In genomic region chr10:84525120-84525806, GRCh38 we compare ENCODE assay signal across 2 cellular contexts.
TF ChIP-seq lines count a peak whose summit lies in the region.

No MANE protein-coding gene starts in this region.

TF ChIP-seq in HepG2, 621 proteins besides CTCF, POLR2A, EP300 and RAD21 (continues in another document):
- TF ChIP-seq, protein P1, sequence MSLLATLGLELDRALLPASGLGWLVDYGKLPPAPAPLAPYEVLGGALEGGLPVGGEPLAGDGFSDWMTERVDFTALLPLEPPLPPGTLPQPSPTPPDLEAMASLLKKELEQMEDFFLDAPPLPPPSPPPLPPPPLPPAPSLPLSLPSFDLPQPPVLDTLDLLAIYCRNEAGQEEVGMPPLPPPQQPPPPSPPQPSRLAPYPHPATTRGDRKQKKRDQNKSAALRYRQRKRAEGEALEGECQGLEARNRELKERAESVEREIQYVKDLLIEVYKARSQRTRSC (CRISPR knock-in tag; IDR thresholded peaks at IDR 0.05; ENCODE audit: low read depth): no peak
- TF ChIP-seq ZBTB38 (CRISPR knock-in tag; IDR thresholded peaks at IDR 0.05) (peak; percentile 28; the same call in 1 of the 2 replicates), HOXA3 (CRISPR knock-in tag; IDR thresholded peaks at IDR 0.05) (0 out of 2 replicates have a peak, but pooled peaks have one; percentile 14), GATAD2A (CRISPR knock-in tag; IDR thresholded peaks at IDR 0.05) (peak; percentile 72), HDAC2 (CRISPR knock-in tag; IDR thresholded peaks at IDR 0.05) (0 out of 2 replicates have a peak, but pooled peaks have one; percentile 14), ZBTB7B (CRISPR knock-in tag; IDR thresholded peaks at IDR 0.05) (0 out of 2 replicates have a peak, but pooled peaks have one; percentile 35), RFX3 (CRISPR knock-in tag; IDR thresholded peaks at IDR 0.05) (no peak), MED8 (CRISPR knock-in tag; IDR thresholded peaks at IDR 0.05; ENCODE audit: insufficient replicate concordance) (no peak), EED (CRISPR knock-in tag; IDR thresholded peaks at IDR 0.05) (no peak), HNRNPLL (IDR thresholded peaks at IDR 0.05; ENCODE audit: low read depth, low read length, poor library complexity, severe bottlenecking) (no peak), AHR (CRISPR knock-in tag; IDR thresholded peaks at IDR 0.05) (no peak), MAX (IDR thresholded peaks at IDR 0.05) (peak; percentile 58), MED1 (CRISPR knock-in tag; IDR thresholded peaks at IDR 0.05) (0 out of 2 replicates have a peak, but pooled peaks have one; percentile 14), ZMYM4 (CRISPR knock-in tag; IDR thresholded peaks at IDR 0.05) (peak; percentile 50; the same call in 1 of the 2 replicates), DMAP1 (CRISPR knock-in tag; IDR thresholded peaks at IDR 0.05) (peak; percentile 34; the same call in 1 of the 2 replicates), NCOA1 (CRISPR knock-in tag; IDR thresholded peaks at IDR 0.05) (no peak), TP53 (CRISPR knock-in tag; conservative IDR thresholded peaks at IDR 0.05) (peak; percentile 100), ZNF280D (CRISPR knock-in tag; IDR thresholded peaks at IDR 0.05) (0 out of 2 replicates have a peak, but pooled peaks have one; percentile 3), ZNF331 (CRISPR knock-in tag; IDR thresholded peaks at IDR 0.05) (peak; percentile 48; the same call in 1 of the 2 replicates), ZSCAN20 (CRISPR knock-in tag; IDR thresholded peaks at IDR 0.05; ENCODE audit: borderline replicate concordance) (no peak)
- TF ChIP-seq, protein P2, sequence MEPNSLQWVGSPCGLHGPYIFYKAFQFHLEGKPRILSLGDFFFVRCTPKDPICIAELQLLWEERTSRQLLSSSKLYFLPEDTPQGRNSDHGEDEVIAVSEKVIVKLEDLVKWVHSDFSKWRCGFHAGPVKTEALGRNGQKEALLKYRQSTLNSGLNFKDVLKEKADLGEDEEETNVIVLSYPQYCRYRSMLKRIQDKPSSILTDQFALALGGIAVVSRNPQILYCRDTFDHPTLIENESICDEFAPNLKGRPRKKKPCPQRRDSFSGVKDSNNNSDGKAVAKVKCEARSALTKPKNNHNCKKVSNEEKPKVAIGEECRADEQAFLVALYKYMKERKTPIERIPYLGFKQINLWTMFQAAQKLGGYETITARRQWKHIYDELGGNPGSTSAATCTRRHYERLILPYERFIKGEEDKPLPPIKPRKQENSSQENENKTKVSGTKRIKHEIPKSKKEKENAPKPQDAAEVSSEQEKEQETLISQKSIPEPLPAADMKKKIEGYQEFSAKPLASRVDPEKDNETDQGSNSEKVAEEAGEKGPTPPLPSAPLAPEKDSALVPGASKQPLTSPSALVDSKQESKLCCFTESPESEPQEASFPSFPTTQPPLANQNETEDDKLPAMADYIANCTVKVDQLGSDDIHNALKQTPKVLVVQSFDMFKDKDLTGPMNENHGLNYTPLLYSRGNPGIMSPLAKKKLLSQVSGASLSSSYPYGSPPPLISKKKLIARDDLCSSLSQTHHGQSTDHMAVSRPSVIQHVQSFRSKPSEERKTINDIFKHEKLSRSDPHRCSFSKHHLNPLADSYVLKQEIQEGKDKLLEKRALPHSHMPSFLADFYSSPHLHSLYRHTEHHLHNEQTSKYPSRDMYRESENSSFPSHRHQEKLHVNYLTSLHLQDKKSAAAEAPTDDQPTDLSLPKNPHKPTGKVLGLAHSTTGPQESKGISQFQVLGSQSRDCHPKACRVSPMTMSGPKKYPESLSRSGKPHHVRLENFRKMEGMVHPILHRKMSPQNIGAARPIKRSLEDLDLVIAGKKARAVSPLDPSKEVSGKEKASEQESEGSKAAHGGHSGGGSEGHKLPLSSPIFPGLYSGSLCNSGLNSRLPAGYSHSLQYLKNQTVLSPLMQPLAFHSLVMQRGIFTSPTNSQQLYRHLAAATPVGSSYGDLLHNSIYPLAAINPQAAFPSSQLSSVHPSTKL (CRISPR knock-in tag; IDR thresholded peaks at IDR 0.05): 0 out of 2 replicates have a peak, but pooled peaks have one; percentile 27
- TF ChIP-seq, protein P3, sequence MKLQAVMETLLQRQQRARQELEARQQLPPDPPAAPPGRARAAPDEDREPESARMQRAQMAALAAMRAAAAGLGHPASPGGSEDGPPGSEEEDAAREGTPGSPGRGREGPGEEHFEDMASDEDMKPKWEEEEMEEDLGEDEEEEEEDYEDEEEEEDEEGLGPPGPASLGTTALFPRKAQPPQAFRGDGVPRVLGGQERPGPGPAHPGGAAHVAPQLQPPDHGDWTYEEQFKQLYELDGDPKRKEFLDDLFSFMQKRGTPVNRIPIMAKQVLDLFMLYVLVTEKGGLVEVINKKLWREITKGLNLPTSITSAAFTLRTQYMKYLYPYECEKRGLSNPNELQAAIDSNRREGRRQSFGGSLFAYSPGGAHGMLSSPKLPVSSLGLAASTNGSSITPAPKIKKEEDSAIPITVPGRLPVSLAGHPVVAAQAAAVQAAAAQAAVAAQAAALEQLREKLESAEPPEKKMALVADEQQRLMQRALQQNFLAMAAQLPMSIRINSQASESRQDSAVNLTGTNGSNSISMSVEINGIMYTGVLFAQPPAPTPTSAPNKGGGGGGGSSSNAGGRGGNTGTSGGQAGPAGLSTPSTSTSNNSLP (IDR thresholded peaks at IDR 0.05; ENCODE audit: low read depth, low read length): no peak

TF ChIP-seq in K562, 482 proteins besides CTCF, POLR2A, EP300 and RAD21 (continues in another document):
- TF ChIP-seq ADNP (tag; IDR thresholded peaks at IDR 0.05) (0 out of 2 replicates have a peak, but pooled peaks have one; percentile 40), ZNF639 (CRISPR knock-in tag; conservative IDR thresholded peaks at IDR 0.05 in 1 of 2, IDR thresholded peaks at IDR 0.05 in 1 of 2) (peak in 1 of 2 experiments; percentile 82; a peak in 2 of 4 replicates), ZNF324 (CRISPR knock-in tag; IDR thresholded peaks at IDR 0.05) (peak; percentile 85), ESRRB (CRISPR knock-in tag; IDR thresholded peaks at IDR 0.05; ENCODE audit: borderline replicate concordance) (no peak), NFYB (IDR thresholded peaks at IDR 0.05; ENCODE audit: extremely low read depth, insufficient read length) (no peak), MAFG (tag; conservative IDR thresholded peaks at IDR 0.05) (0 out of 2 replicates have a peak, but pooled peaks have one; percentile 36), ZNF76 (CRISPR knock-in tag; IDR thresholded peaks at IDR 0.05; ENCODE audit: borderline replicate concordance) (peak; percentile 88), CEBPG (CRISPR knock-in tag; IDR thresholded peaks at IDR 0.05) (no peak), CEBPG (tag; conservative IDR thresholded peaks at IDR 0.05 in 1 of 2, IDR thresholded peaks at IDR 0.05 in 1 of 2) (no peak), SIX5 (IDR thresholded peaks at IDR 0.05; ENCODE audit: borderline replicate concordance in 1 of 2, insufficient read depth in 1 of 2, low read depth in 1 of 2, low read length in 2 of 2) (no peak), ZFP1 (CRISPR knock-in tag; IDR thresholded peaks at IDR 0.05) (peak; percentile 88), ETV1 (tag; conservative IDR thresholded peaks at IDR 0.05; ENCODE audit: low read depth) (peak; percentile 17), NR2F6 (CRISPR knock-in tag; IDR thresholded peaks at IDR 0.05) (peak; percentile 95), CBFA2T3 (IDR thresholded peaks at IDR 0.05) (peak; percentile 96), ZNF766 (CRISPR knock-in tag; conservative IDR thresholded peaks at IDR 0.05) (peak; percentile 93), HDAC8 (tag; IDR thresholded peaks at IDR 0.05) (peak; percentile 82), ZNF197 (CRISPR knock-in tag; IDR thresholded peaks at IDR 0.05; ENCODE audit: low read depth) (no peak; the same call in 1 of the 2 replicates), ZNF140 (CRISPR knock-in tag; IDR thresholded peaks at IDR 0.05) (peak; percentile 92), ILK (tag; IDR thresholded peaks at IDR 0.05; ENCODE audit: borderline replicate concordance, low read depth) (0 out of 2 replicates have a peak, but pooled peaks have one; percentile 18), HEY1 (CRISPR knock-in tag; IDR thresholded peaks at IDR 0.05; ENCODE audit: borderline replicate concordance) (0 out of 2 replicates have a peak, but pooled peaks have one; percentile 51)
- TF ChIP-seq, protein P4, sequence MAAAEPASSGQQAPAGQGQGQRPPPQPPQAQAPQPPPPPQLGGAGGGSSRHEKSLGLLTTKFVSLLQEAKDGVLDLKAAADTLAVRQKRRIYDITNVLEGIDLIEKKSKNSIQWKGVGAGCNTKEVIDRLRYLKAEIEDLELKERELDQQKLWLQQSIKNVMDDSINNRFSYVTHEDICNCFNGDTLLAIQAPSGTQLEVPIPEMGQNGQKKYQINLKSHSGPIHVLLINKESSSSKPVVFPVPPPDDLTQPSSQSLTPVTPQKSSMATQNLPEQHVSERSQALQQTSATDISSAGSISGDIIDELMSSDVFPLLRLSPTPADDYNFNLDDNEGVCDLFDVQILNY (CRISPR knock-in tag; IDR thresholded peaks at IDR 0.05): no peak
- TF ChIP-seq, protein P5, sequence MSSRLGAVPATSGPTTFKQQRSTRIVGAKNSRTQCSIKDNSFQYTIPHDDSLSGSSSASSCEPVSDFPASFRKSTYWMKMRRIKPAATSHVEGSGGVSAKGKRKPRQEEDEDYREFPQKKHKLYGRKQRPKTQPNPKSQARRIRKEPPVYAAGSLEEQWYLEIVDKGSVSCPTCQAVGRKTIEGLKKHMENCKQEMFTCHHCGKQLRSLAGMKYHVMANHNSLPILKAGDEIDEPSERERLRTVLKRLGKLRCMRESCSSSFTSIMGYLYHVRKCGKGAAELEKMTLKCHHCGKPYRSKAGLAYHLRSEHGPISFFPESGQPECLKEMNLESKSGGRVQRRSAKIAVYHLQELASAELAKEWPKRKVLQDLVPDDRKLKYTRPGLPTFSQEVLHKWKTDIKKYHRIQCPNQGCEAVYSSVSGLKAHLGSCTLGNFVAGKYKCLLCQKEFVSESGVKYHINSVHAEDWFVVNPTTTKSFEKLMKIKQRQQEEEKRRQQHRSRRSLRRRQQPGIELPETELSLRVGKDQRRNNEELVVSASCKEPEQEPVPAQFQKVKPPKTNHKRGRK (tag; IDR thresholded peaks at IDR 0.05): no peak
- TF ChIP-seq, protein P6, sequence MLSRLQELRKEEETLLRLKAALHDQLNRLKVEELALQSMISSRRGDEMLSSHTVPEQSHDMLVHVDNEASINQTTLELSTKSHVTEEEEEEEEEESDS (CRISPR knock-in tag; IDR thresholded peaks at IDR 0.05): no peak
- TF ChIP-seq, protein P7, sequence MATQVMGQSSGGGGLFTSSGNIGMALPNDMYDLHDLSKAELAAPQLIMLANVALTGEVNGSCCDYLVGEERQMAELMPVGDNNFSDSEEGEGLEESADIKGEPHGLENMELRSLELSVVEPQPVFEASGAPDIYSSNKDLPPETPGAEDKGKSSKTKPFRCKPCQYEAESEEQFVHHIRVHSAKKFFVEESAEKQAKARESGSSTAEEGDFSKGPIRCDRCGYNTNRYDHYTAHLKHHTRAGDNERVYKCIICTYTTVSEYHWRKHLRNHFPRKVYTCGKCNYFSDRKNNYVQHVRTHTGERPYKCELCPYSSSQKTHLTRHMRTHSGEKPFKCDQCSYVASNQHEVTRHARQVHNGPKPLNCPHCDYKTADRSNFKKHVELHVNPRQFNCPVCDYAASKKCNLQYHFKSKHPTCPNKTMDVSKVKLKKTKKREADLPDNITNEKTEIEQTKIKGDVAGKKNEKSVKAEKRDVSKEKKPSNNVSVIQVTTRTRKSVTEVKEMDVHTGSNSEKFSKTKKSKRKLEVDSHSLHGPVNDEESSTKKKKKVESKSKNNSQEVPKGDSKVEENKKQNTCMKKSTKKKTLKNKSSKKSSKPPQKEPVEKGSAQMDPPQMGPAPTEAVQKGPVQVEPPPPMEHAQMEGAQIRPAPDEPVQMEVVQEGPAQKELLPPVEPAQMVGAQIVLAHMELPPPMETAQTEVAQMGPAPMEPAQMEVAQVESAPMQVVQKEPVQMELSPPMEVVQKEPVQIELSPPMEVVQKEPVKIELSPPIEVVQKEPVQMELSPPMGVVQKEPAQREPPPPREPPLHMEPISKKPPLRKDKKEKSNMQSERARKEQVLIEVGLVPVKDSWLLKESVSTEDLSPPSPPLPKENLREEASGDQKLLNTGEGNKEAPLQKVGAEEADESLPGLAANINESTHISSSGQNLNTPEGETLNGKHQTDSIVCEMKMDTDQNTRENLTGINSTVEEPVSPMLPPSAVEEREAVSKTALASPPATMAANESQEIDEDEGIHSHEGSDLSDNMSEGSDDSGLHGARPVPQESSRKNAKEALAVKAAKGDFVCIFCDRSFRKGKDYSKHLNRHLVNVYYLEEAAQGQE (CRISPR knock-in tag; IDR thresholded peaks at IDR 0.05; ENCODE audit: low read depth): peak; percentile 67; the same call in 1 of the 2 replicates
- TF ChIP-seq, protein P8, sequence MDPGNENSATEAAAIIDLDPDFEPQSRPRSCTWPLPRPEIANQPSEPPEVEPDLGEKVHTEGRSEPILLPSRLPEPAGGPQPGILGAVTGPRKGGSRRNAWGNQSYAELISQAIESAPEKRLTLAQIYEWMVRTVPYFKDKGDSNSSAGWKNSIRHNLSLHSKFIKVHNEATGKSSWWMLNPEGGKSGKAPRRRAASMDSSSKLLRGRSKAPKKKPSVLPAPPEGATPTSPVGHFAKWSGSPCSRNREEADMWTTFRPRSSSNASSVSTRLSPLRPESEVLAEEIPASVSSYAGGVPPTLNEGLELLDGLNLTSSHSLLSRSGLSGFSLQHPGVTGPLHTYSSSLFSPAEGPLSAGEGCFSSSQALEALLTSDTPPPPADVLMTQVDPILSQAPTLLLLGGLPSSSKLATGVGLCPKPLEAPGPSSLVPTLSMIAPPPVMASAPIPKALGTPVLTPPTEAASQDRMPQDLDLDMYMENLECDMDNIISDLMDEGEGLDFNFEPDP (CRISPR knock-in tag; IDR thresholded peaks at IDR 0.05): peak; percentile 92
- TF ChIP-seq, protein P9, sequence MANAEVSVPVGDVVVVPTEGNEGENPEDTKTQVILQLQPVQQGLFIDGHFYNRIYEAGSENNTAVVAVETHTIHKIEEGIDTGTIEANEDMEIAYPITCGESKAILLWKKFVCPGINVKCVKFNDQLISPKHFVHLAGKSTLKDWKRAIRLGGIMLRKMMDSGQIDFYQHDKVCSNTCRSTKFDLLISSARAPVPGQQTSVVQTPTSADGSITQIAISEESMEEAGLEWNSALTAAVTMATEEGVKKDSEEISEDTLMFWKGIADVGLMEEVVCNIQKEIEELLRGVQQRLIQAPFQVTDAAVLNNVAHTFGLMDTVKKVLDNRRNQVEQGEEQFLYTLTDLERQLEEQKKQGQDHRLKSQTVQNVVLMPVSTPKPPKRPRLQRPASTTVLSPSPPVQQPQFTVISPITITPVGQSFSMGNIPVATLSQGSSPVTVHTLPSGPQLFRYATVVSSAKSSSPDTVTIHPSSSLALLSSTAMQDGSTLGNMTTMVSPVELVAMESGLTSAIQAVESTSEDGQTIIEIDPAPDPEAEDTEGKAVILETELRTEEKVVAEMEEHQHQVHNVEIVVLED (CRISPR knock-in tag; IDR thresholded peaks at IDR 0.05): peak; percentile 43; the same call in 1 of the 2 replicates
